In genomic region chr1:211258310-211258755, GRCh38 we compare ENCODE assay signal across 8 cellular contexts. TPM values are rescaled to one million over a fixed set of nuclear protein-coding genes. Genes with fewer than 3 reads are reported as not detected.
DNase-seq lines count a peak whose midpoint lies in the region; ATAC-seq and TF ChIP-seq lines count a peak whose summit lies in the region.

No MANE protein-coding gene starts in this region.

- peaks cover 0 to 23% (median 0%) of the 10 kb centered on the region in 3 donors for H3K36me3 Mint-ChIP-seq in CD8-positive, alpha-beta memory T cell
- H3K36me3 Mint-ChIP-seq in activated T-cell treated with anti-CD3 and anti-CD28 coated beads, Interleukin-2, amount 50 U/mL, for 24 hours (ENCODE audit: low read depth) = peaks cover 29% of the 10 kb centered on the region

- TSS peak; percentile 72 for BruUV-seq in PC-3 (replicated peaks; lab: Mats Ljungman, UMichigan)

- H3K36me3 ChIP-seq in CD8-positive, alpha-beta memory T cell (ENCODE audit: insufficient read depth, low read length) = no peaks in the 10 kb centered on the region
- H3K36me3 ChIP-seq in PC-3 (ENCODE audit: low read depth, low read length) (no peaks in the 10 kb centered on the region; the same call in 1 of the 2 replicates), mucosa of stomach (ENCODE audit: control insufficient read depth, insufficient read depth, low read length) (no peaks in the 10 kb centered on the region)

- peak; percentile 46 to 76 (median 55) for DNase-seq in CD8-positive, alpha-beta memory T cell
- DNase-seq in HuH-7 (ENCODE audit: low spot score) (peak; percentile 59), PC-3 (peak; percentile 78), erythroblast (lab: John Stamatoyannopoulos, UW) (peak; percentile 89)
- DNase-seq in activated T-cell treated with anti-CD3 and anti-CD28 coated beads, Interleukin-2, amount 50 U/mL, for 24 hours = peak; percentile 73
- peak; percentile 9 for DNase-seq in stimulated activated CD8-positive, alpha-beta memory T cell treated with anti-CD3 and anti-CD28 coated beads, Interleukin-7, amount 100 ng/mL, for 24 hours (ENCODE audit: low read depth)

- H3K9ac ChIP-seq in PC-3 (ENCODE audit: low read length) (peak overlapping the region; percentile 83), mucosa of stomach (ENCODE audit: low read length) (peak overlapping the region; percentile 86)

- H3K27ac Mint-ChIP-seq in CD8-positive, alpha-beta memory T cell = peak overlapping the region; percentile 77 to 96 (median 92)
- H3K27ac Mint-ChIP-seq in activated T-cell treated with anti-CD3 and anti-CD28 coated beads, Interleukin-2, amount 50 U/mL, for 24 hours = peak overlapping the region; percentile 91

- H3K9me2 ChIP-seq in PC-3 (replicated peaks; ENCODE audit: low read length) = no peaks in the 10 kb centered on the region

- intact Hi-C loops in PC-3 (cut with micrococcal nuclease) = loop anchor here (2.0 to 10.0 kb wide), 3 partner anchors 62 to 256 kb away; no protein-coding TSS in a partner anchor

- no peaks in the 10 kb centered on the region for H3K27me3 Mint-ChIP-seq in CD8-positive, alpha-beta memory T cell
- H3K27me3 Mint-ChIP-seq in activated T-cell treated with anti-CD3 and anti-CD28 coated beads, Interleukin-2, amount 50 U/mL, for 24 hours = no peaks in the 10 kb centered on the region

- CTCF ChIA-PET in CD8-positive, alpha-beta memory T cell (lab: Charles Lee) = interaction anchor here (0.6 to 1.7 kb wide), 8 partner anchors 11 to 777 kb away, joined by 3 to 7 read pairs (median 3); partner anchors contain the start of genes DTL, INTS7 and KCNH1
- CTCF ChIA-PET in PC-3 (lab: Charles Lee) = interaction anchor here (0.6 to 0.7 kb wide), 2 partner anchors 47 to 1848 kb away, joined by 3 to 5 read pairs; no protein-coding TSS in a partner anchor

- POLR2A ChIA-PET in CD8-positive, alpha-beta memory T cell (lab: Charles Lee) = interaction anchor here (0.6 to 1.5 kb wide), 4 partner anchors 23 to 322 kb away, joined by 3 to 5 read pairs (median 4); partner anchors contain the start of genes KCNH1 and TRAF5
- POLR2A ChIA-PET in PC-3 (lab: Charles Lee; ENCODE audit: unreplicated experiment) = interaction anchor here (0.7 kb wide), 1 partner anchor 20 kb away, joined by 3 read pairs; no protein-coding TSS in a partner anchor

- TF ChIP-seq CTCF in PC-3 (conservative IDR thresholded peaks at IDR 0.05; ENCODE audit: low read depth, low read length) = no peak

- peak overlapping the region; percentile 92 for H2AFZ ChIP-seq in PC-3 (ENCODE audit: low read length)

- H3K79me2 ChIP-seq in PC-3 (ENCODE audit: low read length) = peaks cover 25% of the 10 kb centered on the region

- H3K27ac ChIP-seq in CD8-positive, alpha-beta memory T cell (ENCODE audit: low read depth, low read length) = peak overlapping the region; percentile 88
- peak overlapping the region; percentile 77 for H3K27ac ChIP-seq in PC-3 (ENCODE audit: low read length)

- H3K9me3 Mint-ChIP-seq in CD8-positive, alpha-beta memory T cell = no peaks in the 10 kb centered on the region
- no peaks in the 10 kb centered on the region for H3K9me3 Mint-ChIP-seq in activated T-cell treated with anti-CD3 and anti-CD28 coated beads, Interleukin-2, amount 50 U/mL, for 24 hours

- H4K20me1 ChIP-seq in PC-3 (ENCODE audit: low read length) = no peaks in the 10 kb centered on the region

- H3K4me2 ChIP-seq in PC-3 (ENCODE audit: low read length) = peak overlapping the region; percentile 95

- H3K4me1 ChIP-seq in CD8-positive, alpha-beta memory T cell (ENCODE audit: insufficient read depth, low read length) = peaks cover 13% of the 10 kb centered on the region
- H3K4me1 ChIP-seq in PC-3 (ENCODE audit: insufficient read depth, low read length) (peaks cover 17% of the 10 kb centered on the region), mucosa of stomach (ENCODE audit: control insufficient read depth, insufficient read depth, low read length) (peaks cover 10% of the 10 kb centered on the region)

- H3F3A ChIP-seq in PC-3 (ENCODE audit: low read length, unreplicated experiment) = no peaks in the 10 kb centered on the region

- peaks cover 17 to 22% (median 21%) of the 10 kb centered on the region in 3 donors for H3K4me1 Mint-ChIP-seq in CD8-positive, alpha-beta memory T cell
- H3K4me1 Mint-ChIP-seq in activated T-cell treated with anti-CD3 and anti-CD28 coated beads, Interleukin-2, amount 50 U/mL, for 24 hours (ENCODE audit: low read depth) = peaks cover 22% of the 10 kb centered on the region

- H3K4me3 Mint-ChIP-seq in CD8-positive, alpha-beta memory T cell = peak overlapping the region; percentile 86 to 92 (median 90)
- peak overlapping the region; percentile 83 for H3K4me3 Mint-ChIP-seq in activated T-cell treated with anti-CD3 and anti-CD28 coated beads, Interleukin-2, amount 50 U/mL, for 24 hours

- ATAC-seq in GM21447 (IDR thresholded peaks at IDR 0.05; ENCODE audit: unreplicated experiment) = peak; percentile 40
- ATAC-seq in PC-3 = peak; percentile 35

- no peaks in the 10 kb centered on the region for H3K27me3 ChIP-seq in CD8-positive, alpha-beta memory T cell (ENCODE audit: insufficient read depth, low read length, poor library complexity, severe bottlenecking)
- H3K27me3 ChIP-seq in PC-3 (ENCODE audit: low read length) (no peaks in the 10 kb centered on the region), mucosa of stomach (ENCODE audit: control insufficient read depth, insufficient read depth, low read length) (no peaks in the 10 kb centered on the region)

- no peaks in the 10 kb centered on the region for H3K9me3 ChIP-seq in CD8-positive, alpha-beta memory T cell (ENCODE audit: low read length)
- H3K9me3 ChIP-seq in PC-3 (ENCODE audit: low read length) (no peaks in the 10 kb centered on the region), mucosa of stomach (ENCODE audit: control insufficient read depth, low read length) (no peaks in the 10 kb centered on the region)

- H3K4me3 ChIP-seq in CD8-positive, alpha-beta memory T cell (ENCODE audit: low read length) = peak overlapping the region; percentile 74
- H3K4me3 ChIP-seq in PC-3 (ENCODE audit: low read length) (peak overlapping the region; percentile 75), mucosa of stomach (ENCODE audit: low read length) (peak overlapping the region; percentile 79)

- TF ChIP-seq POLR2A in erythroblast (IDR thresholded peaks at IDR 0.05; ENCODE audit: low read length) = no peak

RNA-seq across cellular contexts. Expression of gene RCOR3, which starts 0.8 kb away (rescaled TPM):
- total RNA-seq in CD8-positive, alpha-beta memory T cell = 10 to 100 TPM; 33.9 to 36.4 TPM
- 25.6 TPM for polyA plus RNA-seq in CD8-positive, alpha-beta memory T cell
- 12.7 and 20.4 TPM in 2 replicates for total RNA-seq in PC-3 (2014; rRNA removed)

Comparison
In these comparisons a context has a peak if more than half of its experiments do, and no peak if none do; other contexts are left out.
1. Peak in every context shown above with its lines: DNase-seq, ATAC-seq, H3K4me3 ChIP-seq and H3K27ac ChIP-seq.
2. DNase-seq: peak in every context shown above with its lines; median percentile 89 in erythroblast; 78 in PC-3; 73 in activated T-cell treated with anti-CD3 and anti-CD28 coated beads, Interleukin-2, amount 50 U/mL, for 24 hours; 59 in HuH-7; 55 in CD8-positive, alpha-beta memory T cell; 9 in stimulated activated CD8-positive, alpha-beta memory T cell treated with anti-CD3 and anti-CD28 coated beads, Interleukin-7, amount 100 ng/mL, for 24 hours.